Comparison of ENCODE assay signal across 8 cellular contexts in genomic region chr13:21176982-21177284, GRCh38. TPM values are rescaled to one million over a fixed set of nuclear protein-coding genes. Genes with fewer than 3 reads are reported as not detected.
DNase-seq lines count a peak whose midpoint lies in the region; ATAC-seq, FAIRE-seq and TF ChIP-seq lines count a peak whose summit lies in the region.

No MANE protein-coding gene starts in this region.

- no peak for TF ChIP-seq CTCF in MM.1S (IDR thresholded peaks at IDR 0.05; ENCODE audit: low read length)
- TF ChIP-seq CTCF in dorsolateral prefrontal cortex (IDR thresholded peaks at IDR 0.05 in 54 of 56, conservative IDR thresholded peaks at IDR 0.05 in 2 of 56; ENCODE audit: low read depth in 1 of 56, partially characterized antibody in 56 of 56): no peak

- intact Hi-C loops in dorsolateral prefrontal cortex (cut with DNase I): loop anchor here (1.0 to 5.0 kb wide), 4 partner anchors 38 to 300 kb away; no protein-coding TSS in a partner anchor
- intact Hi-C loops in naive thymus-derived CD4-positive, alpha-beta T cell (cut with micrococcal nuclease): loop anchor here (1.0 to 10.0 kb wide), 17 partner anchors 41 to 1218 kb away; partner anchors contain the start of genes EEF1AKMT1 (in 2 of the 2), ZDHHC20 (in 2 of the 2), IL17D (in 1 of the 2) and MICU2 (in 1 of the 2)

- H3K27me3 Mint-ChIP-seq in naive thymus-derived CD4-positive, alpha-beta T cell: no peaks in the 10 kb centered on the region

- CTCF ChIA-PET in naive thymus-derived CD4-positive, alpha-beta T cell (lab: Charles Lee): interaction anchor here (0.6 to 1.5 kb wide), 3 partner anchors 121 to 300 kb away, joined by 4 to 8 read pairs (median 8); no protein-coding TSS in a partner anchor

- peak overlapping the region; percentile 65 for H3K4me2 ChIP-seq in MM.1S (ENCODE audit: low read depth, low read length)

- no peaks in the 10 kb centered on the region for H3F3A ChIP-seq in MM.1S (ENCODE audit: insufficient read depth, low read length)

- H3K9me3 Mint-ChIP-seq in naive thymus-derived CD4-positive, alpha-beta T cell: peaks cover 0 to 3% (median 0%) of the 10 kb centered on the region in 11 donors

- peak overlapping the region; percentile 89 for H3K9ac ChIP-seq in MM.1S (ENCODE audit: low read length)

- peaks cover 49% of the 10 kb centered on the region for H3K79me2 ChIP-seq in MM.1S (ENCODE audit: low read length)

- no peaks in the 10 kb centered on the region for H3K9me2 ChIP-seq in MM.1S (replicated peaks; ENCODE audit: insufficient read depth, low read length)

- no peaks in the 10 kb centered on the region for H3K36me3 ChIP-seq in MM.1S (replicated peaks; ENCODE audit: insufficient read depth, low read length)
- peaks cover 0 to 6% (median 0%) of the 10 kb centered on the region in 3 experiments for H3K36me3 ChIP-seq in naive thymus-derived CD4-positive, alpha-beta T cell (ENCODE audit: control insufficient read depth in 2 of 3, insufficient read depth in 3 of 3, low read length in 3 of 3)

- peak overlapping the region; percentile 69; the same call in 1 of the 2 replicates for H2AFZ ChIP-seq in MM.1S (ENCODE audit: low read length)

- peak overlapping the region; percentile 95 to 99 (median 97) for H3K4me3 Mint-ChIP-seq in naive thymus-derived CD4-positive, alpha-beta T cell

- H3K9me3 ChIP-seq in MM.1S (replicated peaks; ENCODE audit: insufficient read depth, low read length): no peaks in the 10 kb centered on the region
- H3K9me3 ChIP-seq in naive thymus-derived CD4-positive, alpha-beta T cell (ENCODE audit: control insufficient read depth in 2 of 3, low read length in 3 of 3): no peaks in the 10 kb centered on the region

- no peaks in the 10 kb centered on the region for H4K20me1 ChIP-seq in MM.1S (ENCODE audit: insufficient read depth, low read length)

- H3K4me1 Mint-ChIP-seq in naive thymus-derived CD4-positive, alpha-beta T cell: peaks cover 13 to 31% (median 22%) of the 10 kb centered on the region in 7 donors

- no peaks in the 10 kb centered on the region for H3K4me1 ChIP-seq in MM.1S (ENCODE audit: low read length)
- H3K4me1 ChIP-seq in naive thymus-derived CD4-positive, alpha-beta T cell (ENCODE audit: control insufficient read depth in 2 of 2, insufficient read depth in 2 of 2, low read length in 2 of 2): peaks cover 10 to 16% of the 10 kb centered on the region in 2 donors

- H3K27ac ChIP-seq in MM.1S (ENCODE audit: low read length) (peak overlapping the region; percentile 87), dorsolateral prefrontal cortex (peak overlapping the region; percentile 75 to 98 (median 92))
- peak overlapping the region; percentile 95 for H3K27ac ChIP-seq in naive thymus-derived CD4-positive, alpha-beta T cell (ENCODE audit: low read depth, low read length)

- peaks cover 0 to 13% (median 0%) of the 10 kb centered on the region in 5 donors for H3K36me3 Mint-ChIP-seq in naive thymus-derived CD4-positive, alpha-beta T cell

- DNase-seq in GM18507 (ENCODE audit: extremely low spot score, insufficient read length, low read depth) (no peak), MM.1S (no peak), dorsolateral prefrontal cortex (peak in 2 of 10 donors; percentile 33 to 47), RCC 7860 (ENCODE audit: low spot score) (no peak), NCI-H1417 treated with DMSO at 0.1 percent for 48 hours (lab: John Stamatoyannopoulos, UW) (no peak), NCI-H1436 treated with DMSO at 0.1 percent for 48 hours (lab: John Stamatoyannopoulos, UW) (no peak)
- no peak for DNase-seq in naive thymus-derived CD4-positive, alpha-beta T cell

- POLR2A ChIA-PET in naive thymus-derived CD4-positive, alpha-beta T cell (lab: Charles Lee): interaction anchor here (0.6 to 2.8 kb wide), 13 partner anchors 16 to 1014 kb away, joined by 3 to 22 read pairs (median 4); partner anchors contain the start of genes EEF1AKMT1, MICU2 and ZDHHC20

- peak; percentile 30 for ATAC-seq in GM21825 (IDR thresholded peaks at IDR 0.05; ENCODE audit: unreplicated experiment)
- peak; percentile 49 for ATAC-seq in naive thymus-derived CD4-positive, alpha-beta T cell

- H3K27ac Mint-ChIP-seq in naive thymus-derived CD4-positive, alpha-beta T cell: peak overlapping the region; percentile 80 to 97 (median 95)

- FAIRE-seq in GM18507 (lab: Jason Lieb, UNC): peak; percentile 29
- FAIRE-seq in RCC 7860 (lab: Jason Lieb, UNC): no peak

- H3K4me3 ChIP-seq in MM.1S (ENCODE audit: low read length): peak overlapping the region; percentile 89
- H3K4me3 ChIP-seq in dorsolateral prefrontal cortex: peak overlapping the region; percentile 71 to 100 (median 92)
- H3K4me3 ChIP-seq in naive thymus-derived CD4-positive, alpha-beta T cell (ENCODE audit: low read length): peak overlapping the region; percentile 86

- no peaks in the 10 kb centered on the region for H3K27me3 ChIP-seq in MM.1S (replicated peaks; ENCODE audit: insufficient read depth, low read length)
- H3K27me3 ChIP-seq in dorsolateral prefrontal cortex: no peaks in the 10 kb centered on the region
- H3K27me3 ChIP-seq in naive thymus-derived CD4-positive, alpha-beta T cell (ENCODE audit: control insufficient read depth in 2 of 2, insufficient read depth in 2 of 2, low read length in 2 of 2): no peaks in the 10 kb centered on the region

RNA-seq across cellular contexts. Expression of gene MRPL57, which starts 0.5 kb away (rescaled TPM):
- 10 to 100 TPM; 12.7 to 28.6 (median 19.2) TPM for total RNA-seq in dorsolateral prefrontal cortex
- 10 to 100 TPM; 10.6 to 22.8 (median 19.8) TPM for total RNA-seq in naive thymus-derived CD4-positive, alpha-beta T cell
- 10 to 100 TPM; 53.4 to 63.9 TPM for polyA plus RNA-seq in naive thymus-derived CD4-positive, alpha-beta T cell

RNA-seq across cellular contexts. Expression of gene SKA3, which starts 0.6 kb away (rescaled TPM):
- 1 to 10 TPM in 75 of 120 experiments, under 1 TPM in 42, not detected in 3; 0.16 to 3.6 (median 1.3) TPM for total RNA-seq in dorsolateral prefrontal cortex
- total RNA-seq in naive thymus-derived CD4-positive, alpha-beta T cell: 10 to 100 TPM in 1 of 5 experiments, 1 to 10 TPM in 2, under 1 TPM in 1, not detected in 1; 0.46 to 35.0 (median 1.6) TPM
- polyA plus RNA-seq in naive thymus-derived CD4-positive, alpha-beta T cell: not detected

RNA-seq across cellular contexts. Expression of gene SAP18, which starts 37.0 kb away (rescaled TPM):
- 100 to 1,000 TPM; 158 to 266 (median 214) TPM for total RNA-seq in dorsolateral prefrontal cortex
- total RNA-seq in naive thymus-derived CD4-positive, alpha-beta T cell: 100 to 1,000 TPM; 167 to 223 (median 186) TPM
- 100 to 1,000 TPM; 233 to 309 TPM for polyA plus RNA-seq in naive thymus-derived CD4-positive, alpha-beta T cell
